In the genomic region with DNA sequence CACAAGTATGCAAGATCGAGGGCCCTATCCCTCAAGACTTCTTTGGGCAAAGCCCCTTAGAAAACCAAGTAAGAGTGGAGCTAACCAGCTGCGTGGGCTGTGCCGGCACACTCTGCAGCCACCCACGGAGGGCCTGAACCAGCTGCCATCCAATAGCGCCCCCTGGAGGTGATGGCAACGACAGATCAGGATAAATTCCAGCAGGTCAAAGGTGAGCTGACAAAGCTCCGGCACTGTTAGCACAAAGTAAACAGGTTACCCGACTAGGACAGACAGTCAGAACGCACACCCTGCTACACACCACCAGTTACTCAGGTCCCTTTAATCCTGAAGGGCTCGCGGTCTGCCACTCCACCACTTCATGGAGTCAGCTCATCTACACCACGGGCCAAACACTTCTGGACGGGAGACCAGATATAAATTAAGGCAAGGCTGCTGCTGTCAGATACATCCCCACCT, we compare ENCODE assay signal across 8 cellular contexts. TPM values are rescaled to one million over a fixed set of nuclear protein-coding genes. Genes with fewer than 3 reads are reported as not detected.
DNase-seq lines count a peak whose midpoint lies in the region; ATAC-seq lines count a peak whose summit lies in the region.

No MANE protein-coding gene starts in this region.

- peaks cover 26% of the 10 kb centered on the region for H3K36me3 ChIP-seq in CD8-positive, alpha-beta memory T cell (ENCODE audit: insufficient read depth, low read length)

- ATAC-seq in T-cell (replicated peaks in 1 of 4), result peak in 3 of 4 experiments; percentile 16 to 63 (median 19)
- no peak for ATAC-seq in HG02759 (IDR thresholded peaks at IDR 0.05; ENCODE audit: unreplicated experiment)
- no peak for ATAC-seq in GM18870 (IDR thresholded peaks at IDR 0.05; ENCODE audit: unreplicated experiment)

- H3K27ac ChIP-seq in CD8-positive, alpha-beta memory T cell (ENCODE audit: low read depth, low read length), result no peak overlapping the region

- peak; percentile 54 to 76 (median 62) for DNase-seq in CD8-positive, alpha-beta memory T cell
- DNase-seq in HK-2 (ENCODE audit: unreplicated experiment), result peak; percentile 56
- DNase-seq in T-cell, result peak; percentile 41 to 76 (median 68)
- DNase-seq in amniotic epithelial cell (ENCODE audit: low read depth), result peak; percentile 69
- DNase-seq in iPS-NIHi11 (ENCODE audit: low spot score), result peak; percentile 93
- peak; percentile 49 to 71 for DNase-seq in stimulated activated CD4-positive, alpha-beta T cell treated with anti-CD3 and anti-CD28 coated beads, Interleukin-15, amount 100 ng/mL, for 48 hours (ENCODE audit: low read depth in 2 of 2)

- H3K4me1 Mint-ChIP-seq in CD8-positive, alpha-beta memory T cell, result peaks cover 48 to 79% (median 73%) of the 10 kb centered on the region in 3 donors
- peaks cover 63 to 78% (median 70%) of the 10 kb centered on the region in 3 donors for H3K4me1 Mint-ChIP-seq in T-cell

- no peak overlapping the region for H3K4me3 ChIP-seq in CD8-positive, alpha-beta memory T cell (ENCODE audit: low read length)

- peak overlapping the region in 3 of 8 donors; percentile 15 to 74 (median 45) for H3K27ac Mint-ChIP-seq in CD8-positive, alpha-beta memory T cell
- H3K27ac Mint-ChIP-seq in T-cell, result no peak overlapping the region

- CTCF ChIA-PET in CD8-positive, alpha-beta memory T cell (lab: Charles Lee), result interaction anchor here (0.6 to 4.6 kb wide), 17 partner anchors 9 to 487 kb away, joined by 3 to 23 read pairs (median 3); no protein-coding TSS in a partner anchor
- CTCF ChIA-PET in T-cell (lab: Charles Lee), result interaction anchor here (0.6 to 2.2 kb wide), 9 partner anchors 9 to 480 kb away, joined by 3 to 21 read pairs (median 4); partner anchors contain the start of gene RBMS2 (in 1 of the 2)

- no peaks in the 10 kb centered on the region for H3K9me3 Mint-ChIP-seq in CD8-positive, alpha-beta memory T cell
- H3K9me3 Mint-ChIP-seq in T-cell, result no peaks in the 10 kb centered on the region

- H3K36me3 Mint-ChIP-seq in CD8-positive, alpha-beta memory T cell, result peaks cover 4 to 81% (median 17%) of the 10 kb centered on the region in 3 donors
- H3K36me3 Mint-ChIP-seq in T-cell, result peaks cover 42% of the 10 kb centered on the region

- no peaks in the 10 kb centered on the region for H3K27me3 Mint-ChIP-seq in CD8-positive, alpha-beta memory T cell
- H3K27me3 Mint-ChIP-seq in T-cell, result no peaks in the 10 kb centered on the region

- H3K27me3 ChIP-seq in CD8-positive, alpha-beta memory T cell (ENCODE audit: insufficient read depth, low read length, poor library complexity, severe bottlenecking), result no peaks in the 10 kb centered on the region

- POLR2A ChIA-PET in CD8-positive, alpha-beta memory T cell (lab: Charles Lee), result interaction anchor here (0.8 kb wide), 1 partner anchor 105 kb away, joined by 3 read pairs; no protein-coding TSS in a partner anchor
- POLR2A ChIA-PET in T-cell (lab: Charles Lee), result no interaction called here

- H3K9me3 ChIP-seq in CD8-positive, alpha-beta memory T cell (ENCODE audit: low read length), result no peaks in the 10 kb centered on the region

- peak overlapping the region in 2 of 7 donors; percentile 27 to 41 for H3K4me3 Mint-ChIP-seq in CD8-positive, alpha-beta memory T cell
- H3K4me3 Mint-ChIP-seq in T-cell, result peak overlapping the region in 1 of 3 donors; percentile 43

- peaks cover 40% of the 10 kb centered on the region for H3K4me1 ChIP-seq in CD8-positive, alpha-beta memory T cell (ENCODE audit: insufficient read depth, low read length)

RNA-seq across cellular contexts. Expression of gene ZBTB39, which starts 4.9 kb away (rescaled TPM):
- total RNA-seq in CD8-positive, alpha-beta memory T cell, result 1 to 10 TPM; 9.1 to 9.3 TPM
- 2.0 TPM for polyA plus RNA-seq in CD8-positive, alpha-beta memory T cell
- total RNA-seq in T-cell, result 10 to 100 TPM in 3 of 5 donors, 1 to 10 TPM in 2; 7.9 to 11.2 (median 11.0) TPM

RNA-seq across cellular contexts. Expression of gene TAC3, which starts 14.9 kb away (rescaled TPM):
- not detected for total RNA-seq in CD8-positive, alpha-beta memory T cell
- not detected for polyA plus RNA-seq in CD8-positive, alpha-beta memory T cell
- total RNA-seq in T-cell, result under 1 TPM in 2 of 5 donors, not detected in 3; 0.55 to 0.63 TPM

RNA-seq across cellular contexts. Expression of gene RDH16, which starts 44.1 kb away (rescaled TPM):
- under 1 TPM; 0.13 to 0.31 TPM for total RNA-seq in CD8-positive, alpha-beta memory T cell
- 0.20 TPM for polyA plus RNA-seq in CD8-positive, alpha-beta memory T cell
- total RNA-seq in T-cell, result 1 to 10 TPM in 3 of 5 donors, under 1 TPM in 2; 0.98 to 1.6 (median 1.1) TPM

RNA-seq across cellular contexts. Expression of gene MYO1A, which starts 48.5 kb away (rescaled TPM):
- under 1 TPM; 0.51 to 0.70 TPM for total RNA-seq in CD8-positive, alpha-beta memory T cell
- polyA plus RNA-seq in CD8-positive, alpha-beta memory T cell, result 0.40 TPM
- 1 to 10 TPM in 4 of 5 donors, under 1 TPM in 1; 0.54 to 2.2 (median 1.4) TPM for total RNA-seq in T-cell

Comparison
In these comparisons a context has a peak if more than half of its experiments do, and no peak if none do; other contexts are left out.
1. ATAC-seq: peak in T-cell (3 of 4); none in HG02759 (single experiment) and GM18870 (single experiment).
2. Peak in every context shown above with its lines, with median percentiles within 50 percentile points of each other: DNase-seq.